11 cellular contexts compared by ENCODE assay signal in genomic region chr16:46562979-46563378, GRCh38.
"Had no signal": no experiment of that assay in that cellular context is flagged by ENCODE, and none has a peak within 500 bp of the region (broad histone marks: within the 10 kb centered on the region; RNA-seq: fewer than 3 reads in every experiment).

No MANE protein-coding gene starts in this region.

- FAIRE-seq: H1, H54 had no signal

- H3K27ac ChIP-seq: GM23248 had no signal

- H2AFZ ChIP-seq: GM23248, GM23338 had no signal

- H3K4me3 ChIP-seq: GM23248, GM23338, HAP-1 had no signal

- ATAC-seq: GM23338, HCT116 had no signal

- H3K9ac ChIP-seq: GM23248 had no signal

- DNase-seq: GM23248, GOT3, H7, H9, HCEC 1CT, HFFc6 had no signal

- H3K9me3 ChIP-seq: HAP-1 had no signal

- H3K36me3 ChIP-seq: HAP-1 had no signal

- H3K4me1 ChIP-seq: HAP-1 had no signal

- H3K4me2 ChIP-seq: GM23338 had no signal
